In genomic region chr4:152591361-152591760, GRCh38 we compare ENCODE assay signal across 7 cellular contexts. TPM values are rescaled to one million over a fixed set of nuclear protein-coding genes. Genes with fewer than 3 reads are reported as not detected.
A peak's percentile ranks its signal among the peaks of the same experiment; 100 is the strongest.
DNase-seq lines count a peak whose midpoint lies in the region; ATAC-seq, FAIRE-seq and TF ChIP-seq lines count a peak whose summit lies in the region.

No MANE protein-coding gene starts in this region.

- H3K27me3 Mint-ChIP-seq in naive thymus-derived CD4-positive, alpha-beta T cell: peaks cover 5 to 29% (median 9%) of the 10 kb centered on the region in 5 donors

- no peak overlapping the region for H3K27ac ChIP-seq in HUES6 (ENCODE audit: low read depth, low read length)
- H3K27ac ChIP-seq in VCaP: peak overlapping the region; percentile 63
- H3K27ac ChIP-seq in naive thymus-derived CD4-positive, alpha-beta T cell (ENCODE audit: low read depth, low read length): no peak overlapping the region
- no peak overlapping the region for H3K27ac ChIP-seq in upper lobe of right lung

- no peak overlapping the region for H3K9ac ChIP-seq in HUES6 (ENCODE audit: low read length)

- H3K36me3 Mint-ChIP-seq in naive thymus-derived CD4-positive, alpha-beta T cell: peaks cover 0 to 8% (median 4%) of the 10 kb centered on the region in 5 donors

- FAIRE-seq in H54 (lab: Jason Lieb, UNC): no peak

- H3K27me3 ChIP-seq in HUES6 (ENCODE audit: control insufficient read depth, insufficient read depth, low read length) (no peaks in the 10 kb centered on the region), upper lobe of right lung (no peaks in the 10 kb centered on the region)
- peaks cover 0 to 2% of the 10 kb centered on the region in 2 donors for H3K27me3 ChIP-seq in naive thymus-derived CD4-positive, alpha-beta T cell (ENCODE audit: control insufficient read depth in 2 of 2, insufficient read depth in 2 of 2, low read length in 2 of 2)

- H3K4me1 Mint-ChIP-seq in naive thymus-derived CD4-positive, alpha-beta T cell: peaks cover 4 to 20% (median 10%) of the 10 kb centered on the region in 7 donors

- no peak overlapping the region for H3K27ac Mint-ChIP-seq in naive thymus-derived CD4-positive, alpha-beta T cell

- ATAC-seq in naive thymus-derived CD4-positive, alpha-beta T cell: peak; percentile 63
- ATAC-seq in upper lobe of right lung (peak; percentile 71), GM21825 (IDR thresholded peaks at IDR 0.05; ENCODE audit: unreplicated experiment) (no peak)

- no peaks in the 10 kb centered on the region for H3K36me3 ChIP-seq in HUES6 (ENCODE audit: control insufficient read depth, insufficient read depth, low read length)
- H3K36me3 ChIP-seq in naive thymus-derived CD4-positive, alpha-beta T cell (ENCODE audit: control insufficient read depth in 2 of 3, insufficient read depth in 3 of 3, low read length in 3 of 3): no peaks in the 10 kb centered on the region
- no peaks in the 10 kb centered on the region for H3K36me3 ChIP-seq in upper lobe of right lung

- H3K4me3 Mint-ChIP-seq in naive thymus-derived CD4-positive, alpha-beta T cell: peak overlapping the region in 9 of 10 donors; percentile 13 to 68 (median 59)

- intact Hi-C loops in naive thymus-derived CD4-positive, alpha-beta T cell (cut with micrococcal nuclease): no loop called here
- intact Hi-C loops in upper lobe of right lung (cut with DNase I): no loop called here

- H3K9me3 ChIP-seq in HUES6 (ENCODE audit: control insufficient read depth, insufficient read depth, low read depth, low read length) (peaks cover 13% of the 10 kb centered on the region), upper lobe of right lung (no peaks in the 10 kb centered on the region)
- no peaks in the 10 kb centered on the region for H3K9me3 ChIP-seq in naive thymus-derived CD4-positive, alpha-beta T cell (ENCODE audit: control insufficient read depth in 2 of 3, low read length in 3 of 3)

- DNase-seq in epithelial cell of esophagus (ENCODE audit: low read depth): peak; percentile 81
- DNase-seq in naive thymus-derived CD4-positive, alpha-beta T cell: peak in 6 of 9 donors; percentile 12 to 39 (median 26)
- DNase-seq in upper lobe of right lung: peak; percentile 77
- DNase-seq in H54 (ENCODE audit: insufficient read length, low spot score): no peak

- no peak for TF ChIP-seq POLR2A in H54 (IDR thresholded peaks at IDR 0.05; ENCODE audit: low read depth, low read length)

- TF ChIP-seq CTCF in VCaP (conservative IDR thresholded peaks at IDR 0.05) (no peak), epithelial cell of esophagus (IDR thresholded peaks at IDR 0.05; ENCODE audit: insufficient read depth, low read depth, low read length, missing control alignments) (no peak), upper lobe of right lung (IDR thresholded peaks at IDR 0.05) (no peak)

- peaks cover 0 to 9% (median 5%) of the 10 kb centered on the region in 11 donors for H3K9me3 Mint-ChIP-seq in naive thymus-derived CD4-positive, alpha-beta T cell

- peak overlapping the region; percentile 43 for H3K4me3 ChIP-seq in HUES6 (ENCODE audit: low read depth, low read length)
- H3K4me3 ChIP-seq in epithelial cell of esophagus (ENCODE audit: low read length): no peak overlapping the region
- no peak overlapping the region for H3K4me3 ChIP-seq in naive thymus-derived CD4-positive, alpha-beta T cell (ENCODE audit: low read length)
- H3K4me3 ChIP-seq in upper lobe of right lung: no peak overlapping the region

- CTCF ChIA-PET in naive thymus-derived CD4-positive, alpha-beta T cell (lab: Charles Lee): no interaction called here

- POLR2A ChIA-PET in naive thymus-derived CD4-positive, alpha-beta T cell (lab: Charles Lee): interaction anchor here (0.5 kb wide), 1 partner anchor 56 kb away, joined by 5 read pairs; no protein-coding TSS in a partner anchor

- H3K4me1 ChIP-seq in HUES6 (ENCODE audit: control insufficient read depth, insufficient read depth, low read length) (peaks cover 17% of the 10 kb centered on the region), upper lobe of right lung (no peaks in the 10 kb centered on the region)
- peaks cover 0 to under 1% of the 10 kb centered on the region in 2 donors for H3K4me1 ChIP-seq in naive thymus-derived CD4-positive, alpha-beta T cell (ENCODE audit: control insufficient read depth in 2 of 2, insufficient read depth in 2 of 2, low read length in 2 of 2)

RNA-seq across cellular contexts. Expression of gene FBXW7, which starts 55.5 kb away (rescaled TPM):
- 100 to 1,000 TPM in 4 of 5 experiments, 10 to 100 TPM in 1; 57.5 to 139 (median 116) TPM for total RNA-seq in naive thymus-derived CD4-positive, alpha-beta T cell
- 10 to 100 TPM; 40.4 to 50.5 TPM for polyA plus RNA-seq in naive thymus-derived CD4-positive, alpha-beta T cell
- 47.2 TPM for total RNA-seq in upper lobe of right lung
